ENCODE assay signal across 22 cellular contexts in genomic region chr7:22936246-22936645, GRCh38.
"Had no signal": no experiment of that assay in that cellular context is flagged by ENCODE, and none has a peak within 500 bp of the region (broad histone marks: within the 10 kb centered on the region; RNA-seq: fewer than 3 reads in every experiment).

No MANE protein-coding gene starts in this region.

- H3K27me3 ChIP-seq: MG63, SJSA1 had no signal

- DNase-seq: Karpas-422, KG1, MG63, NCI-H1092, NCI-H1105 treated with DMSO at 0.1 percent for 48 hours, NCI-H1417 treated with DMSO at 0.1 percent for 48 hours, NCI-H146, NCI-H1694 treated with DMSO at 0.1 percent for 48 hours, NCI-H1930, NCI-H2081, NCI-H2107, NCI-H2227 treated with DMSO at 0.1 percent for 48 hours, NCI-H524, NCI-H526 treated with DMSO at 0.1 percent for 48 hours, NCI-H774, Right ventricle myocardium superior, RPMI8226, SIG-M5 had no signal

- H3K9me3 ChIP-seq: MG63, SJSA1 had no signal

- H3K4me1 ChIP-seq: SJSA1 had no signal

- H3K4me3 ChIP-seq: MG63, SJSA1, SK-N-MC had no signal

- H3K27ac ChIP-seq: HL-60, SJSA1 had no signal

- FAIRE-seq: RCC 7860 had no signal
